ENCODE assay signal across 8 cellular contexts in the genomic region with DNA sequence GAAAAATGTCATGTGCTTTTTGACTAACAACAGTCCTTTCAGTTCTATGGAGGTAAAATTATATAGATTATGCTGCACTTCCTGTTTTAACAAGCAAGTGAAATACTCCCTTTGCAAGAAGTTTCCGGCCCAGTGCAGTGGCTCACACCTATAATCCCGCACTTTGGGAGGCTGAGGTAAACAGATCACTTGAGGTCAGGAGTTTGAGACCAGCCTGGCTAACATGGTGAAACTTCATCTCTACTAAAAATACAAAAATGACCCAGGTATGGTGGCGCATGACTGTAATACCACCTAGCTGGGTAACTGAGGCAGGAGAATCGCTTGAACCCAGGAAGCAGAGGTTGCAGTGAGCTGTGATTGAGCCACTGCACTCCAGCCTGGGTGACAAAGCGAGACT. TPM values are rescaled to one million over a fixed set of nuclear protein-coding genes. Genes with fewer than 3 reads are reported as not detected.
DNase-seq lines count a peak whose midpoint lies in the region; ATAC-seq, FAIRE-seq and TF ChIP-seq lines count a peak whose summit lies in the region.
"Not testable (repeated sequence)": the region's sequence is repeated elsewhere in the genome, so short reads cannot be mapped to it uniquely, and the experiment has no call there.

No MANE protein-coding gene starts in this region.

- H3K79me2 ChIP-seq in Karpas-422 (ENCODE audit: low read length): peaks cover 99% of the 10 kb centered on the region

- H3K9me2 ChIP-seq in Karpas-422 (replicated peaks; ENCODE audit: insufficient read depth, low read length): not testable (repeated sequence)

- not testable (repeated sequence) for FAIRE-seq in A549 (lab: Jason Lieb, UNC)

- not testable (repeated sequence) for TF ChIP-seq CTCF in A549 (IDR thresholded peaks at IDR 0.05); gastroesophageal sphincter (IDR thresholded peaks at IDR 0.05); spleen (IDR thresholded peaks at IDR 0.05 in 8 of 11, conservative IDR thresholded peaks at IDR 0.05 in 3 of 11)

- CTCF ChIA-PET in A549 (lab: Yijun Ruan, JAX): interaction anchor here (1.2 to 1.5 kb wide), 3 partner anchors 11 to 112 kb away, joined by 4 to 5 read pairs (median 4); partner anchors contain the start of gene ARPC3
- CTCF ChIA-PET in activated naive CD4-positive, alpha-beta T cell treated with anti-CD3 and anti-CD28 coated beads, Interleukin-2, amount 10 ng/mL, durations not matched to agents 7 days and 5 days (lab: Charles Lee): interaction anchor here (0.7 to 2.5 kb wide), 6 partner anchors 38 to 135 kb away, joined by 3 to 7 read pairs (median 4); partner anchors contain the start of genes ARPC3, FAM216A and GPN3

- H3K4me3 Mint-ChIP-seq in activated naive CD4-positive, alpha-beta T cell treated with anti-CD3 and anti-CD28 coated beads, Interleukin-2, amount 10 ng/mL, durations not matched to agents 7 days and 5 days: peak overlapping the region; percentile 45

- H3K27ac ChIP-seq in A549 (peak overlapping the region; percentile 27 to 73; a peak in 4 of 6 replicates), Karpas-422 (ENCODE audit: low read length) (peak overlapping the region; percentile 92), gastroesophageal sphincter (peak overlapping the region in 3 of 4 donors; percentile 20 to 75 (median 21)), spleen (peak overlapping the region in 7 of 8 donors; percentile 44 to 81 (median 76))

- POLR2A ChIA-PET in A549 (lab: Yijun Ruan, JAX): not testable (repeated sequence)

- H3K36me3 Mint-ChIP-seq in activated naive CD4-positive, alpha-beta T cell treated with anti-CD3 and anti-CD28 coated beads, Interleukin-2, amount 10 ng/mL, durations not matched to agents 7 days and 5 days: peaks cover 22% of the 10 kb centered on the region

- not testable (repeated sequence) for H3K4me3 ChIP-seq in A549, gastroesophageal sphincter
- peak overlapping the region; percentile 1; the same call in 1 of the 2 replicates for H3K4me3 ChIP-seq in Karpas-422 (ENCODE audit: low read length)
- peak overlapping the region in 1 of 8 donors; percentile 23 for H3K4me3 ChIP-seq in spleen

- H3K9me3 Mint-ChIP-seq in activated naive CD4-positive, alpha-beta T cell treated with anti-CD3 and anti-CD28 coated beads, Interleukin-2, amount 10 ng/mL, durations not matched to agents 7 days and 5 days: not testable (repeated sequence)

- H3K4me2 ChIP-seq in A549 (peak overlapping the region; percentile 64), Karpas-422 (ENCODE audit: low read depth, low read length, poor library complexity, severe bottlenecking) (peak overlapping the region; percentile 57)

- H3K4me1 ChIP-seq in A549 (peaks cover 61% of the 10 kb centered on the region), Karpas-422 (ENCODE audit: low read length) (peaks cover 71% of the 10 kb centered on the region), gastroesophageal sphincter (peaks cover 6 to 97% (median 30%) of the 10 kb centered on the region in 3 donors), spleen (peaks cover 40 to 100% (median 89%) of the 10 kb centered on the region in 6 donors)

- not testable (repeated sequence) for H3K27me3 Mint-ChIP-seq in activated naive CD4-positive, alpha-beta T cell treated with anti-CD3 and anti-CD28 coated beads, Interleukin-2, amount 10 ng/mL, durations not matched to agents 7 days and 5 days

- peaks cover 65% of the 10 kb centered on the region for H3K4me1 Mint-ChIP-seq in activated naive CD4-positive, alpha-beta T cell treated with anti-CD3 and anti-CD28 coated beads, Interleukin-2, amount 10 ng/mL, durations not matched to agents 7 days and 5 days

- 76% methylated on average over 5 of the region's 5 CpGs for WGBS in A549 (ENCODE audit: missing lambda C conversion rate)
- WGBS in gastroesophageal sphincter (ENCODE audit: low coverage in 1 of 2), 2 donors: 84 to 95% methylated on average over 3 to 5 of the region's 5 CpGs
- 41 to 58% (median 49%) methylated on average over 5 of the region's 5 CpGs for WGBS in spleen, 5 donors

- H3K27me3 ChIP-seq in Karpas-422 (ENCODE audit: low read length); gastroesophageal sphincter; spleen (replicated peaks in 1 of 7): not testable (repeated sequence)

- not testable (repeated sequence) for TF ChIP-seq POLR2A in A549 (IDR thresholded peaks at IDR 0.05; ENCODE audit: low read length); gastroesophageal sphincter (IDR thresholded peaks at IDR 0.05); spleen (IDR thresholded peaks at IDR 0.05)

- intact Hi-C loops in spleen (cut with DNase I; ENCODE audit: low total_unique reads): not testable (repeated sequence)

- TF ChIP-seq RAD21 in A549 (conservative IDR thresholded peaks at IDR 0.05 in 1 of 2, IDR thresholded peaks at IDR 0.05 in 1 of 2): not testable (repeated sequence)

- not testable (repeated sequence) for H3K36me3 ChIP-seq in Karpas-422 (ENCODE audit: insufficient read depth, low read length); gastroesophageal sphincter; spleen

- peak overlapping the region; percentile 56 for H3K9ac ChIP-seq in Karpas-422 (ENCODE audit: low read length)

- not testable (repeated sequence) for H2AFZ ChIP-seq in Karpas-422 (ENCODE audit: low read length)

- not testable (repeated sequence) for TF ChIP-seq EP300 in A549 (IDR thresholded peaks at IDR 0.05); gastroesophageal sphincter (IDR thresholded peaks at IDR 0.05)

- peak overlapping the region; percentile 94 for H3K27ac Mint-ChIP-seq in activated naive CD4-positive, alpha-beta T cell treated with anti-CD3 and anti-CD28 coated beads, Interleukin-2, amount 10 ng/mL, durations not matched to agents 7 days and 5 days

- not testable (repeated sequence) for ATAC-seq in A549, gastroesophageal sphincter
- peak; percentile 62 for ATAC-seq in GM19351 (IDR thresholded peaks at IDR 0.05; ENCODE audit: unreplicated experiment)

- DNase-seq in A549 (ENCODE audit: low read depth in 1 of 2, low spot score in 1 of 2); spleen: not testable (repeated sequence)
- DNase-seq in Karpas-422 (peak; percentile 69), T follicular helper cell (ENCODE audit: low read depth) (peak; percentile 16)
- peak; percentile 40 for DNase-seq in activated CD4-positive, alpha-beta T cell treated with anti-CD3 and anti-CD28 coated beads, Interleukin-2, amount 50 U/mL, for 1 hour
- peak; percentile 64 for DNase-seq in activated naive CD4-positive, alpha-beta T cell treated with anti-CD3 and anti-CD28 coated beads, Interleukin-2, amount 10 ng/mL, durations not matched to agents 7 days and 5 days

- H3K9me3 ChIP-seq in A549; Karpas-422 (ENCODE audit: low read length); gastroesophageal sphincter; spleen: not testable (repeated sequence)

- H4K20me1 ChIP-seq in Karpas-422 (ENCODE audit: insufficient read depth, low read depth, low read length): not testable (repeated sequence)

RNA-seq across cellular contexts. Expression of gene PPTC7, which starts 20.7 kb away (rescaled TPM):
- polyA plus RNA-seq in A549 (2011; rRNA removed) (27.1 and 30.3 TPM in 2 replicates), A549 (2017; fragmentation: RNase III; extraction: RNeasy Plus Mini Kit Qiagen cat#74134 plus additional on column Dnase treatment) (13.8 to 15.1 TPM (median 14.7 TPM) in 3 replicates), spleen (1 to 10 TPM; 7.5 to 9.9 (median 8.3) TPM)
- polyA plus RNA-seq in A549 (2012; cell fraction: cytosol; rRNA removed): 7.9 and 10.0 TPM in 2 replicates
- polyA plus RNA-seq in A549 (2012; cell fraction: nucleus; rRNA removed): 4.8 and 6.7 TPM in 2 replicates
- 32.6 and 34.4 TPM in 2 replicates for polyA minus RNA-seq in A549 (2011; rRNA and poly(A)+ RNA removed)
- total RNA-seq in Karpas-422 (2014; rRNA removed; shearing (Covaris generic); ENCODE audit: low replicate concordance): 16.1 and 27.4 TPM in 2 replicates
- total RNA-seq in gastroesophageal sphincter (10 to 100 TPM; 37.5 to 48.6 (median 41.9) TPM), spleen (10 to 100 TPM; 20.1 to 27.3 (median 26.5) TPM)

RNA-seq across cellular contexts. Expression of gene TCTN1, which starts 51.5 kb away (rescaled TPM):
- polyA plus RNA-seq in A549 (2011; rRNA removed): 56.9 and 62.2 TPM in 2 replicates
- polyA plus RNA-seq in A549 (2012; cell fraction: cytosol; rRNA removed): 26.2 and 35.0 TPM in 2 replicates
- 74.3 and 74.7 TPM in 2 replicates for polyA plus RNA-seq in A549 (2012; cell fraction: nucleus; rRNA removed)
- polyA plus RNA-seq in A549 (2017; fragmentation: RNase III; extraction: RNeasy Plus Mini Kit Qiagen cat#74134 plus additional on column Dnase treatment): 26.3 to 27.8 TPM (median 26.5 TPM) in 3 replicates
- polyA minus RNA-seq in A549 (2011; rRNA and poly(A)+ RNA removed): 27.0 and 30.7 TPM in 2 replicates
- total RNA-seq in Karpas-422 (2014; rRNA removed; shearing (Covaris generic); ENCODE audit: low replicate concordance): 31.0 and 31.3 TPM in 2 replicates
- 10 to 100 TPM; 19.4 to 32.5 (median 30.5) TPM for total RNA-seq in gastroesophageal sphincter
- 10 to 100 TPM; 14.8 to 30.8 (median 24.5) TPM for total RNA-seq in spleen
- polyA plus RNA-seq in spleen: 10 to 100 TPM in 2 of 3 donors, 1 to 10 TPM in 1; 8.4 to 21.0 (median 14.7) TPM

Comparison
In these comparisons a context has a peak if more than half of its experiments do, and no peak if none do; other contexts are left out.
1. H3K27ac ChIP-seq: peak in every context shown above with its lines; median percentile 92 in Karpas-422; 76 in spleen; 50 in A549; 21 in gastroesophageal sphincter.